ENCODE assay signal across 2 cellular contexts in genomic region chr13:50012396-50013169, GRCh38.
TF ChIP-seq lines count a peak whose summit lies in the region.

No MANE protein-coding gene starts in this region.

TF ChIP-seq in A549, 52 proteins besides CTCF, POLR2A, EP300 and RAD21:
- TF ChIP-seq RFX5 (IDR thresholded peaks at IDR 0.05) (no peak), MAFK (IDR thresholded peaks at IDR 0.05; ENCODE audit: partially characterized antibody) (peak; percentile 35)

TF ChIP-seq in HCT116, 20 proteins besides CTCF, POLR2A, EP300 and RAD21:
- TF ChIP-seq POLR2AphosphoS5 (IDR thresholded peaks at IDR 0.05; ENCODE audit: low read depth, low read length) (no peak), EGR1 (IDR thresholded peaks at IDR 0.05; ENCODE audit: low read depth) (no peak), YY1 (IDR thresholded peaks at IDR 0.05; ENCODE audit: extremely low read depth, insufficient replicate concordance, low read depth, low read length) (no peak), CEBPB (IDR thresholded peaks at IDR 0.05; ENCODE audit: low read depth) (no peak), SP1 (IDR thresholded peaks at IDR 0.05; ENCODE audit: low read depth) (no peak), ATF3 (IDR thresholded peaks at IDR 0.05) (no peak), ZBTB33 (IDR thresholded peaks at IDR 0.05; ENCODE audit: extremely low read depth, insufficient replicate concordance, low read length) (no peak), SIN3A (IDR thresholded peaks at IDR 0.05; ENCODE audit: low read depth) (no peak), REST (IDR thresholded peaks at IDR 0.05; ENCODE audit: low read depth) (no peak), FOSL1 (IDR thresholded peaks at IDR 0.05; ENCODE audit: low read depth) (no peak), TCF7L2 (IDR thresholded peaks at IDR 0.05; ENCODE audit: borderline replicate concordance, extremely low read depth, insufficient read depth, insufficient read length) (no peak), ELF1 (IDR thresholded peaks at IDR 0.05; ENCODE audit: borderline replicate concordance, low read depth) (no peak), EZH2 (IDR thresholded peaks at IDR 0.05) (no peak), CBX3 (IDR thresholded peaks at IDR 0.05; ENCODE audit: low read depth) (no peak), JUND (IDR thresholded peaks at IDR 0.05) (no peak), ZNF274 (IDR thresholded peaks at IDR 0.05; ENCODE audit: low read depth, low read length) (no peak), ZFX (IDR thresholded peaks at IDR 0.05) (no peak), SRF (IDR thresholded peaks at IDR 0.05; ENCODE audit: low read depth) (no peak)
- TF ChIP-seq, protein P1, sequence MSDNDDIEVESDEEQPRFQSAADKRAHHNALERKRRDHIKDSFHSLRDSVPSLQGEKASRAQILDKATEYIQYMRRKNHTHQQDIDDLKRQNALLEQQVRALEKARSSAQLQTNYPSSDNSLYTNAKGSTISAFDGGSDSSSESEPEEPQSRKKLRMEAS (IDR thresholded peaks at IDR 0.05), result no peak
TF ChIP-seq in HCT116: peak in this region for 0.
